9 cellular contexts compared by ENCODE assay signal in the genomic region with DNA sequence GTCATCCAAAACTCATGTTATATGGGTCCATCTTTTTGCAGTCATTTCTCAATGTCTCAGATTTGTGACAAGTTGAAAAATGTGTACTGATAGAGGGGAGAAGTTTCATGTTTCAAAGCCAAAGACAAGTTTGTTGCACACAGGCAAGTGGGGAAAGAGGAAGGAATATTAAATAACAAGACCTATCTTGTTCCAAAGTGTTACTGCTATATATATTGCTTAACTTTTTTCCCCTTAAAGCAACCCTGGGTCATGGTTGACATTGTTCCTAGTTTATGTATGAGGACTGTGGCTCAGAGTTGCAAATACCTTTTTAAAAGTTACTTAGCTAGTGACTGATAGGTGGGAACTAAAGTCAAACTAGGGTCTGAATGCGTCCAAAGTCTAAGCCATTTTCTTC. TPM values are rescaled to one million over a fixed set of nuclear protein-coding genes. Genes with fewer than 3 reads are reported as not detected.
DNase-seq lines count a peak whose midpoint lies in the region; ATAC-seq and TF ChIP-seq lines count a peak whose summit lies in the region.
"Had no signal": no experiment of that assay in that cellular context is flagged by ENCODE, and none has a peak within 500 bp of the region (broad histone marks: within the 10 kb centered on the region; RNA-seq: fewer than 3 reads in every experiment).

No MANE protein-coding gene starts in this region.

- H3K27me3 ChIP-seq in psoas muscle (ENCODE audit: insufficient read depth in 3 of 3, low read length in 2 of 3) = peaks cover 0 to 31% (median 6%) of the 10 kb centered on the region in 3 donors

- peak overlapping the region; percentile 87 for H3K4me3 ChIP-seq in GM12864 (ENCODE audit: low read depth, low read length)
- peak overlapping the region; percentile 59 for H3K4me3 ChIP-seq in psoas muscle

- H3K9me3 ChIP-seq in psoas muscle = no peaks in the 10 kb centered on the region

- no peaks in the 10 kb centered on the region for H3K36me3 ChIP-seq in psoas muscle (ENCODE audit: insufficient read depth in 1 of 2, low read depth in 1 of 2)

- H3K9me3 Mint-ChIP-seq in central memory CD8-positive, alpha-beta T cell = no peaks in the 10 kb centered on the region

- intact Hi-C loops in psoas muscle (cut with DNase I) = no loop called here

- no peaks in the 10 kb centered on the region for H3K4me1 ChIP-seq in psoas muscle

- TF ChIP-seq CTCF in GM12864 (IDR thresholded peaks at IDR 0.05; ENCODE audit: low read depth, low read length, missing control alignments) = no peak
- TF ChIP-seq CTCF in psoas muscle (IDR thresholded peaks at IDR 0.05) = no peak

- WGBS in psoas muscle, 3 donors = 80 to 84% (median 82%) methylated on average over 1 of the region's 1 CpG

- peak overlapping the region; percentile 91 for H3K4me3 Mint-ChIP-seq in central memory CD8-positive, alpha-beta T cell

- peak overlapping the region; percentile 87 for H3K27ac Mint-ChIP-seq in central memory CD8-positive, alpha-beta T cell (ENCODE audit: low read depth)

- DNase-seq in GM12864 (ENCODE audit: low read depth) = no peak
- peak; percentile 32 for DNase-seq in MV-4-11 (lab: John Stamatoyannopoulos, UW)
- DNase-seq in central memory CD8-positive, alpha-beta T cell (ENCODE audit: low spot score in 2 of 2) = no peak
- no peak for DNase-seq in psoas muscle
- no peak for DNase-seq in NCI-H2107 treated with DMSO at 0.1 percent for 48 hours (lab: John Stamatoyannopoulos, UW; ENCODE audit: unreplicated experiment)
- no peak for DNase-seq in ureter (ENCODE audit: low spot score)
- DNase-seq: activated CD4-positive, alpha-beta T cell treated with anti-CD3 and anti-CD28 coated beads, Interleukin-2, amount 50 U/mL, for 4 hours; NCI-H748 treated with DMSO at 0.1 percent for 48 hours had no signal

- no peak for ATAC-seq in central memory CD8-positive, alpha-beta T cell (replicated peaks; ENCODE audit: extremely low read depth, poor library complexity, severe bottlenecking)
- ATAC-seq in psoas muscle (no peak), HG02678 (IDR thresholded peaks at IDR 0.05; ENCODE audit: unreplicated experiment) (no peak)

- H3K27me3 Mint-ChIP-seq in central memory CD8-positive, alpha-beta T cell = no peaks in the 10 kb centered on the region

- H3K36me3 Mint-ChIP-seq in central memory CD8-positive, alpha-beta T cell (ENCODE audit: insufficient read depth) = peaks cover 48% of the 10 kb centered on the region

- peaks cover 72% of the 10 kb centered on the region for H3K4me1 Mint-ChIP-seq in central memory CD8-positive, alpha-beta T cell

- H3K27ac ChIP-seq in psoas muscle = no peak overlapping the region

RNA-seq across cellular contexts. Expression of a gene that starts 1.7 kb away (rescaled TPM):
- 1 to 10 TPM in 3 of 4 donors, under 1 TPM in 1; 0.85 to 2.6 (median 1.8) TPM for total RNA-seq in psoas muscle
- polyA plus RNA-seq in psoas muscle = under 1 TPM; 0.16 to 0.27 (median 0.20) TPM
- total RNA-seq in ureter = 7.4 TPM
